8 cellular contexts compared by ENCODE assay signal in the genomic region with DNA sequence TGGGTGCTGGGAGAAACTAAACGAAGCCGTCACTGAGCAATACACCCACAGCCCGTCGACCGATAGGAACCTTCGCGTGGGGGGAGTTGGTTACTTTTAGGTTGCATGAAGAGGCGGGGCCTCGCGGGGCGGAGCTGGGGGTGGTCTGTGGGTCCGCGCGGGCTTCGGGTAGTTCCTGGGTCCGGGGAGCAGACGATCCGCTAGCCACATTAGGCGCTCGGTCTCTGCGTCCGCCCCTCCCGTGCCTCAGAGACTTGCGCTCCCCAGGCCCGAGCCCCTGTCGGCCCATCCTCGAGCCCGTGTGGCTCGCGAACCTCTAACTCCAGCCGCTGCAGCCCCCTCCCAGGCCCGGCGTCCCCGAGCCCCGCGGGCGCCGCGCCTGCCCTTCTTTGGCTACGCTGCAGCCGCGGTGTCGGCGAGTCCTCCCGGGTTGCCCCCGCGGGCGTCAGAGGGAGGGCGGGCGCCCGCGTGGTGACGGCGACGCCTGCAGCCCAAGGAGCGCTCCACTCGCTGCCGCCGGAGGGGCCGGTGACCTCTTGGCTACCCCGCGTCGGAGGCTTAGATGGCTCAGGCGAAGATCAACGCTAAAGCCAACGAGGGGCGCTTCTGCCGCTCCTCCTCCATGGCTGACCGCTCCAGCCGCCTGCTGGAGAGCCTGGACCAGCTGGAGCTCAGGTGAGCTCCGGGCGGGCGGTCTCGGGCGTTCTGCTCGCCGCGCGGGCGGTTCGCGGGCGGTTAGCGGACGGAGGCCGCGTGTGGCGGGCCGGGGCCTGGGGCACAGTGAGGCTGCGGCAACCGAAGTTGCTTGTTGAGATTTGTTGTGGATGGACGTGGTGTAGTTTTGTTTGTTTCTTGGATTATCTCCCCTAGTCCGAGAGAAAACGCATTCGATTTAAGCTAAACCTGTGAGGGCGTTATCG. TPM values are rescaled to one million over a fixed set of nuclear protein-coding genes. Genes with fewer than 3 reads are reported as not detected.
DNase-seq lines count a peak whose midpoint lies in the region; ATAC-seq and TF ChIP-seq lines count a peak whose summit lies in the region.

A gene (plus strand): TSS at position 191 of the 920 bp plus-strand sequence. CDS start 372 bp downstream, at position 563.

- peak within 1 kb of the TSS; percentile 73 for H3K4me3 ChIP-seq in HL-60 (replicated peaks; ENCODE audit: insufficient read depth, low read length)
- peak within 1 kb of the TSS; percentile 97 for H3K4me3 ChIP-seq in endocrine pancreas (ENCODE audit: control insufficient read depth, insufficient read depth, low read length)

- no peaks in the 10 kb centered on the region for H3K36me3 ChIP-seq in endocrine pancreas (ENCODE audit: control insufficient read depth, insufficient read depth, low read length)

- peaks cover 5% of the 10 kb centered on the region for H3K4me1 ChIP-seq in endocrine pancreas (ENCODE audit: control insufficient read depth, insufficient read depth, low read length)

- peak within 1 kb of the TSS; percentile 89 for H3K27ac ChIP-seq in HL-60 (replicated peaks)

- DNase-seq in COLO829 (ENCODE audit: low spot score) (peak; percentile 61), HL-60 (ENCODE audit: low read depth in 1 of 2, low spot score in 1 of 2) (peak; percentile 79 to 98), NOMO-1 treated with DMSO at 0.1 percent for 48 hours (lab: John Stamatoyannopoulos, UW; ENCODE audit: unreplicated experiment) (peak; percentile 74), mesenteric fat pad (ENCODE audit: low spot score) (peak; percentile 93)
- DNase-seq in activated CD8-positive, alpha-beta memory T cell treated with anti-CD3 and anti-CD28 coated beads for 48 hours (ENCODE audit: low read depth in 2 of 3, low spot score in 2 of 3) = peak; percentile 78 to 82 (median 80)
- peak; percentile 74 for DNase-seq in stimulated activated CD8-positive, alpha-beta memory T cell treated with anti-CD3 and anti-CD28 coated beads, Interleukin-15, amount 100 ng/mL, for 1 hour (ENCODE audit: low read depth)

- H3K27me3 ChIP-seq in HL-60 (ENCODE audit: insufficient read depth, poor library complexity, severe bottlenecking) (no peaks in the 10 kb centered on the region), endocrine pancreas (ENCODE audit: control insufficient read depth, insufficient read depth, low read length) (no peaks in the 10 kb centered on the region)

- no peaks in the 10 kb centered on the region for H3K9me3 ChIP-seq in endocrine pancreas (ENCODE audit: control insufficient read depth, low read length)

- peak; percentile 85 for ATAC-seq in GM19463 (IDR thresholded peaks at IDR 0.05; ENCODE audit: unreplicated experiment)

- peak within 1 kb of the TSS; percentile 97 for H3K9ac ChIP-seq in endocrine pancreas (ENCODE audit: control insufficient read depth, insufficient read depth, low read length)

- TF ChIP-seq CTCF in HL-60 (IDR thresholded peaks at IDR 0.05; ENCODE audit: insufficient read depth, low read length) = no peak

RNA-seq across cellular contexts. Expression of the gene that starts here (rescaled TPM):
- total RNA-seq in mesenteric fat pad = 4.4 TPM

Comparison
In these comparisons a context has a peak if more than half of its experiments do, and no peak if none do; other contexts are left out.
1. Peak in every context shown above with its lines: DNase-seq, ATAC-seq, H3K4me3 ChIP-seq and H3K27ac ChIP-seq.